9 cellular contexts compared by ENCODE assay signal in the genomic region with DNA sequence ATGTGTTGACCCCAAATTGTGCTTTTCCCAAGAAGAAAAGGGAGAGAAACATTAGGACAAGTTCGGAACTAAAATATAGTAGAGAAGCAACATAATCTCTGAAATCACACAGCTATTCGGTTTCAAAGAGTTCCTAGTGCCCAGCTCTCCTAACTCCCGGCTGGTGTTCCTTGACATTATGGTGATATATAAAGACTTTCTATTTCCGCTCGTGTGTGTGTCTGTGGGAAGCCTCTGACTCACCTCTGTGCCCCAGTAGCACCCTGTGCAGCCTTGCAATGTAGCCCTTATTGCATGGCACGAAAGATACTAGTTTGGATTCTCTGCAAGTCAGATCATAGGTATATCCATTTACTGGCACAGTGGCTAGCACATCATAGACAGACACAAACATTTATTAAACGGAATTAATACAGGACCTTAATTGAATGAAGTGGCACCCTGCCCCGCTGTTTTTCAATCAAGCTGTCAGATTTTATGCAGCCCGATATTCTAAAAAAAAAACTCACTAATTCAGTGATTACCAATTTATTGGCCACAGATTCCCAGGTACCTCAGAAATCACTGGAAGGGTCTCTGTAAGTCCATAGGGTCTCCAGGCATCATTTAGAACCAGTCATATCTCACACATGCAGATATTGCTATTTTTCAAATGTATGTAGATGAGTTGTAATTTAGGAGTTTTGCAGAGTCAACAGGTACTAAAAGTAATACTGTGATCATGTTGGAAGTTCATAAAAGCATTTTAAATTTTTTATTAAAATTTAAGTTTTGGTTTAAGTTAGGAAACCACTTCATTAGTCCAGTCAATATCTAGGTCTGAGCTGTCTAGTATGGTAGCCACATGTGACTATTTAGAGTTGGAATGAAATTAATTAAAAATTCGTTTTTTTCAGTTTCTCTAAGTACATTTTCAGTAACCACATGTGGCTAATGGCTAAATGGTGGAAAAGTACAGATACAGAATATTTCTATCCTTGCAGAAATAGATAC. TPM values are rescaled to one million over a fixed set of nuclear protein-coding genes. Genes with fewer than 3 reads are reported as not detected.
DNase-seq lines count a peak whose midpoint lies in the region; TF ChIP-seq lines count a peak whose summit lies in the region.
"Had no signal": no experiment of that assay in that cellular context is flagged by ENCODE, and none has a peak within 500 bp of the region (broad histone marks: within the 10 kb centered on the region; RNA-seq: fewer than 3 reads in every experiment).

No MANE protein-coding gene starts in this region.

- H3K9me3 Mint-ChIP-seq in dendritic cell treated with granulocyte-macrophage colony-stimulating factor and Interleukin-4, amounts not matched to agents 40 ng/mL and 50 ng/mL, for 4 days: no peaks in the 10 kb centered on the region
- no peaks in the 10 kb centered on the region for H3K9me3 Mint-ChIP-seq in type B pancreatic cell

- intact Hi-C loops in dendritic cell treated with granulocyte-macrophage colony-stimulating factor and Interleukin-4, amounts not matched to agents 40 ng/mL and 50 ng/mL, for 4 days (cut with micrococcal nuclease): no loop called here

- no peaks in the 10 kb centered on the region; the same call in 1 of the 2 replicates for H3K9me3 ChIP-seq in ES-I3 (ENCODE audit: control insufficient read depth, insufficient read depth, low read length)

- DNase-seq in NCI-H146 treated with DMSO at 0.1 percent for 48 hours (lab: John Stamatoyannopoulos, UW; ENCODE audit: unreplicated experiment) (peak; percentile 24), lung microvascular endothelial cell (ENCODE audit: low read depth in 2 of 2) (peak; percentile 12 to 59), type B pancreatic cell (ENCODE audit: extremely low spot score, unreplicated experiment) (no peak), substantia nigra (lab: John Stamatoyannopoulos, UW) (no peak)
- no peak for DNase-seq in activated CD4-positive, CD25-positive, alpha-beta regulatory T cell (lab: John Stamatoyannopoulos, UW)
- no peak for DNase-seq in effector CD8-positive, alpha-beta T cell (lab: John Stamatoyannopoulos, UW)

- no peaks in the 10 kb centered on the region for H3K36me3 Mint-ChIP-seq in dendritic cell treated with granulocyte-macrophage colony-stimulating factor and Interleukin-4, amounts not matched to agents 40 ng/mL and 50 ng/mL, for 4 days (ENCODE audit: low read depth)
- H3K36me3 Mint-ChIP-seq in type B pancreatic cell: no peaks in the 10 kb centered on the region

- H3K4me1 ChIP-seq in ES-I3 (ENCODE audit: insufficient read depth, low read length): no peaks in the 10 kb centered on the region

- peaks cover 52% of the 10 kb centered on the region for H3K27me3 Mint-ChIP-seq in dendritic cell treated with granulocyte-macrophage colony-stimulating factor and Interleukin-4, amounts not matched to agents 40 ng/mL and 50 ng/mL, for 4 days
- H3K27me3 Mint-ChIP-seq in type B pancreatic cell: peaks cover 55% of the 10 kb centered on the region

- H3K4me3 Mint-ChIP-seq in dendritic cell treated with granulocyte-macrophage colony-stimulating factor and Interleukin-4, amounts not matched to agents 40 ng/mL and 50 ng/mL, for 4 days: peak overlapping the region; percentile 90
- H3K4me3 Mint-ChIP-seq in type B pancreatic cell: peak overlapping the region; percentile 95

- peak overlapping the region; percentile 65 for H3K27ac Mint-ChIP-seq in dendritic cell treated with granulocyte-macrophage colony-stimulating factor and Interleukin-4, amounts not matched to agents 40 ng/mL and 50 ng/mL, for 4 days
- H3K27ac Mint-ChIP-seq in type B pancreatic cell: peak overlapping the region; percentile 68

- peaks cover 14% of the 10 kb centered on the region for H3K4me1 Mint-ChIP-seq in dendritic cell treated with granulocyte-macrophage colony-stimulating factor and Interleukin-4, amounts not matched to agents 40 ng/mL and 50 ng/mL, for 4 days (ENCODE audit: low read depth)
- peaks cover 5% of the 10 kb centered on the region for H3K4me1 Mint-ChIP-seq in type B pancreatic cell (ENCODE audit: unreplicated experiment)

- peak overlapping the region; percentile 88 for H3K9ac ChIP-seq in ES-I3 (ENCODE audit: low read depth, low read length)

- H3K27ac ChIP-seq in substantia nigra (ENCODE audit: low read depth, low read length, poor library complexity, severe bottlenecking): no peak overlapping the region

- TF ChIP-seq CTCF in type B pancreatic cell (conservative IDR thresholded peaks at IDR 0.05): no peak

- H3K36me3 ChIP-seq in ES-I3 (ENCODE audit: insufficient read depth, low read length): no peaks in the 10 kb centered on the region

RNA-seq across cellular contexts. Expression of a gene that starts 43.3 kb away (rescaled TPM):
- total RNA-seq in lung microvascular endothelial cell (not detected in 2 replicates), type B pancreatic cell (ENCODE audit: low replicate concordance) (0.24 and 0.38 TPM in 2 replicates)
- total RNA-seq: T-helper 1 cell treated with Interleukin-12 subunit alpha and Interleukin-12 subunit beta and Interleukin-4 antibody, amounts not matched to agents 30 ng/mL and 1 ng/mL, for 36 hours had no signal

Comparison
In these comparisons a context has a peak if more than half of its experiments do, and no peak if none do; other contexts are left out.
1. DNase-seq: peak in NCI-H146 treated with DMSO at 0.1 percent for 48 hours (single experiment) and lung microvascular endothelial cell (2 of 2); none in type B pancreatic cell (single experiment), substantia nigra (0 of 49), activated CD4-positive, CD25-positive, alpha-beta regulatory T cell (0 of 4) and effector CD8-positive, alpha-beta T cell (single experiment).